ENCODE assay signal across 5 cellular contexts in the genomic region with DNA sequence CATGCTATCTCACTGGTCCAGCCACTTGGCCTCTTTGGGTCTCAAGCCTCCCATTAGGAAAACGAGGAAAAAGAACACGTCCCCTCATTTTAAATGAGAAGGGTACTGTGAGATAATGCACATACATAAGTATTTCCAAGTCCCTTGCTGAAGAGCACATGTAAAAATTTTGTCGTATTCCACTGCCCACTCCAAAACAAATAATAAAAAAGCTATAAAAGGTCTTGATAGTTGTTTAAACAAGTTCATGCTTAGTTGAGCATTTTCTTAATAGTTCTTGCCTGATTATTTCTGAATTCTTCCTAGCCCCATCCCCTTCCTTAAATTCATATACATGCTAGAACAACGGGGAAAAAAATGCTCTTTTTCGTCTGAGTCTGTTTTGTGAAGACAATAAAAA.
"Had no signal": no experiment of that assay in that cellular context is flagged by ENCODE, and none has a peak within 500 bp of the region (broad histone marks: within the 10 kb centered on the region; RNA-seq: fewer than 3 reads in every experiment).

No MANE protein-coding gene starts in this region.

- H3K4me3 Mint-ChIP-seq: IgD-negative memory B cell had no signal

- H3K27ac ChIP-seq: HL-60 had no signal

- ATAC-seq: HepG2, K562 had no signal

- DNase-seq: IMR-90 had no signal

- H3K4me3 ChIP-seq: K562 had no signal

- H3K9me3 Mint-ChIP-seq: IgD-negative memory B cell had no signal

- H3K27me3 Mint-ChIP-seq: IgD-negative memory B cell had no signal

- H3K4me1 Mint-ChIP-seq: IgD-negative memory B cell had no signal
